In genomic region chr3:128878011-128878457, GRCh38 we compare ENCODE assay signal across 8 cellular contexts. TPM values are rescaled to one million over a fixed set of nuclear protein-coding genes. Genes with fewer than 3 reads are reported as not detected.
A peak's percentile ranks its signal among the peaks of the same experiment; 100 is the strongest.
DNase-seq lines count a peak whose midpoint lies in the region; ATAC-seq and TF ChIP-seq lines count a peak whose summit lies in the region.

No MANE protein-coding gene starts in this region.

- H3K27me3 Mint-ChIP-seq in HFFc6 (ENCODE audit: insufficient read depth): peaks cover 1% of the 10 kb centered on the region; the same call in 1 of the 2 replicates
- H3K27me3 Mint-ChIP-seq in activated CD8-positive, alpha-beta T cell treated with anti-CD3 and anti-CD28 coated beads, Interleukin-2, amount 10 ng/mL, durations not matched to agents 7 days and 5 days (ENCODE audit: low read depth): peaks cover 5% of the 10 kb centered on the region
- peaks cover 0 to 5% of the 10 kb centered on the region in 2 donors for H3K27me3 Mint-ChIP-seq in stimulated activated naive B cell treated with anti-CD40 and anti-IgM and Interleukin-4, amounts not matched to agents 10 μg/mL and 1 μg/mL and 100 μg/mL, for 72 hours

- TF ChIP-seq CTCF in HFFc6 (IDR thresholded peaks at IDR 0.05) (no peak), GM10266 (IDR thresholded peaks at IDR 0.05; ENCODE audit: control insufficient read depth, insufficient read depth, low read depth, missing control alignments) (no peak)

- H3K4me1 ChIP-seq in iPS-15b (ENCODE audit: control insufficient read depth, insufficient read depth, low read length): no peaks in the 10 kb centered on the region

- no peak for DNase-seq in HFFc6
- DNase-seq in activated CD8-positive, alpha-beta T cell treated with anti-CD3 and anti-CD28 coated beads, Interleukin-2, amount 10 ng/mL, durations not matched to agents 7 days and 5 days: no peak
- DNase-seq in stimulated activated naive B cell treated with anti-CD40 and anti-IgM and Interleukin-4, amounts not matched to agents 10 μg/mL and 1 μg/mL and 100 μg/mL, for 72 hours: no peak
- DNase-seq in DMS79 treated with DMSO at 0.1 percent for 48 hours (lab: John Stamatoyannopoulos, UW): no peak
- no peak for DNase-seq in GM10266 (ENCODE audit: extremely low spot score)

- POLR2A ChIA-PET in activated CD8-positive, alpha-beta T cell treated with anti-CD3 and anti-CD28 coated beads, Interleukin-2, amount 10 ng/mL, durations not matched to agents 7 days and 5 days (lab: Charles Lee): interaction anchor here (0.9 to 3.0 kb wide), 12 partner anchors 10 to 438 kb away, joined by 3 to 15 read pairs (median 4); partner anchors contain the start of gene RPN1

- CTCF ChIA-PET in activated CD8-positive, alpha-beta T cell treated with anti-CD3 and anti-CD28 coated beads, Interleukin-2, amount 10 ng/mL, durations not matched to agents 7 days and 5 days (lab: Charles Lee): interaction anchor here (0.8 to 7.0 kb wide), 17 partner anchors 9 to 438 kb away, joined by 3 to 75 read pairs (median 8); a partner anchor contains a TSS

- H3K9ac ChIP-seq in iPS-15b (ENCODE audit: low read depth, low read length): peak overlapping the region; percentile 97

- peaks cover 45% of the 10 kb centered on the region for H3K4me1 Mint-ChIP-seq in HFFc6 (ENCODE audit: low read depth)
- peaks cover 48% of the 10 kb centered on the region for H3K4me1 Mint-ChIP-seq in activated CD8-positive, alpha-beta T cell treated with anti-CD3 and anti-CD28 coated beads, Interleukin-2, amount 10 ng/mL, durations not matched to agents 7 days and 5 days (ENCODE audit: low read depth)
- peaks cover 41 to 67% of the 10 kb centered on the region in 2 donors for H3K4me1 Mint-ChIP-seq in stimulated activated naive B cell treated with anti-CD40 and anti-IgM and Interleukin-4, amounts not matched to agents 10 μg/mL and 1 μg/mL and 100 μg/mL, for 72 hours

- peak overlapping the region; percentile 100 for H3K4me3 ChIP-seq in iPS-15b (ENCODE audit: low read depth, low read length)

- no peaks in the 10 kb centered on the region for H3K9me3 ChIP-seq in iPS-15b (ENCODE audit: control insufficient read depth, insufficient read depth, low read length)

- H3K36me3 Mint-ChIP-seq in HFFc6 (ENCODE audit: low read depth): peaks cover 17% of the 10 kb centered on the region; the same call in 1 of the 2 replicates
- H3K36me3 Mint-ChIP-seq in activated CD8-positive, alpha-beta T cell treated with anti-CD3 and anti-CD28 coated beads, Interleukin-2, amount 10 ng/mL, durations not matched to agents 7 days and 5 days (ENCODE audit: low read depth): peaks cover 18% of the 10 kb centered on the region
- peaks cover 20 to 25% of the 10 kb centered on the region in 2 donors for H3K36me3 Mint-ChIP-seq in stimulated activated naive B cell treated with anti-CD40 and anti-IgM and Interleukin-4, amounts not matched to agents 10 μg/mL and 1 μg/mL and 100 μg/mL, for 72 hours

- H3K27ac Mint-ChIP-seq in HFFc6: peak overlapping the region; percentile 99
- peak overlapping the region; percentile 90 for H3K27ac Mint-ChIP-seq in activated CD8-positive, alpha-beta T cell treated with anti-CD3 and anti-CD28 coated beads, Interleukin-2, amount 10 ng/mL, durations not matched to agents 7 days and 5 days
- H3K27ac Mint-ChIP-seq in stimulated activated naive B cell treated with anti-CD40 and anti-IgM and Interleukin-4, amounts not matched to agents 10 μg/mL and 1 μg/mL and 100 μg/mL, for 72 hours: peak overlapping the region; percentile 72

- peak overlapping the region; percentile 93 for H3K4me3 Mint-ChIP-seq in HFFc6
- peak overlapping the region; percentile 83 for H3K4me3 Mint-ChIP-seq in activated CD8-positive, alpha-beta T cell treated with anti-CD3 and anti-CD28 coated beads, Interleukin-2, amount 10 ng/mL, durations not matched to agents 7 days and 5 days
- peak overlapping the region; percentile 88 to 89 for H3K4me3 Mint-ChIP-seq in stimulated activated naive B cell treated with anti-CD40 and anti-IgM and Interleukin-4, amounts not matched to agents 10 μg/mL and 1 μg/mL and 100 μg/mL, for 72 hours

- H3K27me3 ChIP-seq in iPS-15b (ENCODE audit: control insufficient read depth, insufficient read depth, low read length): peaks cover 5% of the 10 kb centered on the region

- ATAC-seq in activated CD8-positive, alpha-beta T cell treated with anti-CD3 and anti-CD28 coated beads, Interleukin-2, amount 10 ng/mL, durations not matched to agents 7 days and 5 days: no peak
- no peak for ATAC-seq in stimulated activated naive B cell treated with anti-CD40 and anti-IgM and Interleukin-4, amounts not matched to agents 10 μg/mL and 1 μg/mL and 100 μg/mL, for 72 hours (replicated peaks)
- ATAC-seq in HG02973 (IDR thresholded peaks at IDR 0.05; ENCODE audit: unreplicated experiment) (no peak), HG02610 (IDR thresholded peaks at IDR 0.05; ENCODE audit: unreplicated experiment) (no peak)

- no peaks in the 10 kb centered on the region for H3K36me3 ChIP-seq in iPS-15b (ENCODE audit: control insufficient read depth, insufficient read depth, low read length)

- H3K9me3 Mint-ChIP-seq in HFFc6: no peaks in the 10 kb centered on the region
- no peaks in the 10 kb centered on the region for H3K9me3 Mint-ChIP-seq in activated CD8-positive, alpha-beta T cell treated with anti-CD3 and anti-CD28 coated beads, Interleukin-2, amount 10 ng/mL, durations not matched to agents 7 days and 5 days (ENCODE audit: insufficient read depth)
- H3K9me3 Mint-ChIP-seq in stimulated activated naive B cell treated with anti-CD40 and anti-IgM and Interleukin-4, amounts not matched to agents 10 μg/mL and 1 μg/mL and 100 μg/mL, for 72 hours: no peaks in the 10 kb centered on the region

RNA-seq across cellular contexts. Expression of gene ACAD9, which starts 1.4 kb away (rescaled TPM):
- total RNA-seq in HFFc6 (2021; fragmentation: NEBNext Ultra II Directional; extraction: Animal tissue kit (Norgen Biotek cat#: 25700)): 10 to 100 TPM; 37.5 to 47.1 (median 45.1) TPM
- total RNA-seq in activated CD8-positive, alpha-beta T cell treated with anti-CD3 and anti-CD28 coated beads, Interleukin-2, amount 10 ng/mL, durations not matched to agents 7 days and 5 days: 10 to 100 TPM; 61.3 to 68.3 TPM
